ENCODE assay signal across 28 cellular contexts in genomic region chr2:200796561-200796960, GRCh38. TPM values are rescaled to one million over a fixed set of nuclear protein-coding genes. Genes with fewer than 3 reads are reported as not detected.
A peak's percentile ranks its signal among the peaks of the same experiment; 100 is the strongest.
DNase-seq lines count a peak whose midpoint lies in the region; ATAC-seq, FAIRE-seq and TF ChIP-seq lines count a peak whose summit lies in the region.
"Had no signal": no experiment of that assay in that cellular context is flagged by ENCODE, and none has a peak within 500 bp of the region (broad histone marks: within the 10 kb centered on the region; RNA-seq: fewer than 3 reads in every experiment).

No MANE protein-coding gene starts in this region.

- POLR2A ChIA-PET in Panc1 (lab: Charles Lee) = no interaction called here

- H3K4me1 ChIP-seq in left ventricle myocardium inferior (peaks cover 26% of the 10 kb centered on the region), Panc1 (ENCODE audit: control insufficient read depth, insufficient read depth, low read length) (no peaks in the 10 kb centered on the region), keratinocyte (ENCODE audit: control insufficient read depth, extremely low read depth, insufficient read depth, low read length) (no peaks in the 10 kb centered on the region), tibial nerve (peaks cover 0 to 30% (median 0%) of the 10 kb centered on the region in 4 donors)
- H3K4me1 ChIP-seq: Peyer's patch had no signal

- in situ Hi-C loops in Panc1 (cut with HindIII; ENCODE audit: low pct_unique_long_range_greater_than_20kb, low sequenced_read_pairs) = no loop called here

- no peak for DNase-seq in left ventricle myocardium inferior
- no peak for DNase-seq in cardiac septum (ENCODE audit: low spot score)
- DNase-seq in Panc1 (ENCODE audit: low read depth, low spot score) = no peak
- DNase-seq in keratinocyte (ENCODE audit: low read depth, low spot score) = no peak
- DNase-seq in tibial nerve (ENCODE audit: low spot score in 2 of 2) = no peak
- DNase-seq: activated CD4-positive, alpha-beta T cell treated with anti-CD3 and anti-CD28 coated beads for 36 hours; activated CD8-positive, alpha-beta T cell treated with anti-CD3 and anti-CD28 coated beads, Interleukin-2, amount 10 ng/mL, durations not matched to agents 7 days and 5 days; activated naive CD4-positive, alpha-beta T cell treated with anti-CD3 and anti-CD28 coated beads for 36 hours; amniotic stem cell; DMS153; HCEC 1CT; hypothalamus; immature natural killer cell; NCI-H1105; NCI-H187; NCI-H524 treated with DMSO at 0.1 percent for 48 hours; Peyer's patch; posterior cingulate gyrus; SIG-M5; stimulated activated CD4-positive, alpha-beta T cell treated with anti-CD3 and anti-CD28 coated beads, Interleukin-12 subunit alpha, Interleukin-12 subunit beta, amount 100 ng/mL, for 4 hours; stimulated activated CD4-positive, alpha-beta T cell treated with anti-CD3 and anti-CD28 coated beads, Interleukin-2, amount 100 ng/mL, for 48 hours; stimulated activated naive CD8-positive, alpha-beta T cell treated with anti-CD3 and anti-CD28 coated beads, Interleukin-15, amount 100 ng/mL, for 72 hours; thyroid gland had no signal

- ATAC-seq in Panc1 (peak; percentile 45; the same call in 1 of the 2 replicates), GM19351 (IDR thresholded peaks at IDR 0.05; ENCODE audit: unreplicated experiment) (no peak), HG03095 (IDR thresholded peaks at IDR 0.05; ENCODE audit: unreplicated experiment) (no peak), HG02885 (IDR thresholded peaks at IDR 0.05; ENCODE audit: poor library complexity, unreplicated experiment) (no peak)
- ATAC-seq: activated CD4-positive, alpha-beta T cell treated with anti-CD3 and anti-CD28 coated beads for 36 hours; activated CD8-positive, alpha-beta T cell treated with anti-CD3 and anti-CD28 coated beads, Interleukin-2, amount 10 ng/mL, durations not matched to agents 7 days and 5 days; stimulated activated naive CD8-positive, alpha-beta T cell treated with anti-CD3 and anti-CD28 coated beads, Interleukin-15, amount 100 ng/mL, for 72 hours had no signal

- dilution Hi-C loops in keratinocyte (cut with MboI; ENCODE audit: extremely low pct_ligation_motif_present, low sequenced_read_pairs) = no loop called here

- WGBS in tibial nerve, 2 donors = 67 to 73% methylated on average over 1 of the region's 1 CpG

- no peaks in the 10 kb centered on the region for H3K36me3 ChIP-seq in left ventricle myocardium inferior
- no peaks in the 10 kb centered on the region for H3K36me3 ChIP-seq in Panc1 (ENCODE audit: control insufficient read depth, insufficient read depth, low read length)
- no peaks in the 10 kb centered on the region for H3K36me3 ChIP-seq in keratinocyte (ENCODE audit: control insufficient read depth in 2 of 2, extremely low read depth in 1 of 2, insufficient read depth in 2 of 2, low read length in 2 of 2)
- H3K36me3 ChIP-seq in tibial nerve = no peaks in the 10 kb centered on the region
- H3K36me3 ChIP-seq: Peyer's patch, thyroid gland had no signal

- no peak overlapping the region for H3K9ac ChIP-seq in keratinocyte (ENCODE audit: control insufficient read depth, extremely low read depth, insufficient read depth, low read length)

- no peak for TF ChIP-seq POLR2A in tibial nerve (IDR thresholded peaks at IDR 0.05)

- H3K9me3 ChIP-seq in left ventricle myocardium inferior (replicated peaks) (no peaks in the 10 kb centered on the region), Panc1 (ENCODE audit: control insufficient read depth, insufficient read depth, low read depth, low read length) (no peaks in the 10 kb centered on the region), keratinocyte (ENCODE audit: control insufficient read depth, low read depth, low read length) (no peaks in the 10 kb centered on the region), tibial nerve (no peaks in the 10 kb centered on the region)
- H3K9me3 ChIP-seq: Peyer's patch, thyroid gland had no signal

- H3K4me2 ChIP-seq in keratinocyte (ENCODE audit: control insufficient read depth, extremely low read depth, insufficient read depth, low read depth, low read length) = no peak overlapping the region

- peak overlapping the region; percentile 12 for H2AFZ ChIP-seq in keratinocyte (ENCODE audit: control insufficient read depth, low read length)

- no peak for TF ChIP-seq EP300 in tibial nerve (IDR thresholded peaks at IDR 0.05)

- CTCF ChIA-PET in Panc1 (lab: Charles Lee) = no interaction called here

- H3K4me3 ChIP-seq in left ventricle myocardium inferior (no peak overlapping the region), Panc1 (ENCODE audit: low read depth in 2 of 2, low read length in 2 of 2) (no peak overlapping the region), keratinocyte (ENCODE audit: control insufficient read depth in 2 of 3, extremely low read depth in 1 of 3, insufficient read depth in 2 of 3, low read depth in 1 of 3, low read length in 3 of 3) (no peak overlapping the region), tibial nerve (no peak overlapping the region)
- H3K4me3 ChIP-seq: Peyer's patch, thyroid gland had no signal

- intact Hi-C loops in left ventricle myocardium inferior (cut with micrococcal nuclease) (no loop called here), cardiac septum (cut with DNase I) (no loop called here), Panc1 (cut with micrococcal nuclease; ENCODE audit: unreplicated experiment) (no loop called here)

- BruUV-seq in Panc1 (replicated peaks; lab: Mats Ljungman, UMichigan) = no TSS peak

- FAIRE-seq in keratinocyte (lab: Jason Lieb, UNC) = no peak
- FAIRE-seq: GM12891 had no signal

- H3K79me2 ChIP-seq in keratinocyte (ENCODE audit: control insufficient read depth, insufficient read depth, low read length) = no peaks in the 10 kb centered on the region

- no peaks in the 10 kb centered on the region for H3K9me1 ChIP-seq in keratinocyte (ENCODE audit: control insufficient read depth, extremely low read depth, insufficient read depth, low read length)

- H3K27ac ChIP-seq in left ventricle myocardium inferior (replicated peaks) (peak overlapping the region; percentile 72), Panc1 (ENCODE audit: low read length) (no peak overlapping the region), keratinocyte (ENCODE audit: control insufficient read depth, insufficient read depth, low read length) (no peak overlapping the region), tibial nerve (peak overlapping the region; percentile 23 to 80 (median 60))
- H3K27ac ChIP-seq: Peyer's patch, thyroid gland, VCaP had no signal

- TF ChIP-seq CTCF in left ventricle myocardium inferior (IDR thresholded peaks at IDR 0.05; ENCODE audit: borderline replicate concordance) (no peak), Panc1 (IDR thresholded peaks at IDR 0.05) (no peak), keratinocyte (optimal IDR thresholded peaks at IDR 0.05 in 1 of 3, IDR thresholded peaks at IDR 0.05 in 1 of 3, conservative IDR thresholded peaks at IDR 0.05 in 1 of 3; ENCODE audit: extremely low read depth in 1 of 3, insufficient read depth in 2 of 3, low read length in 3 of 3) (no peak), tibial nerve (IDR thresholded peaks at IDR 0.05) (no peak)

- H4K20me1 ChIP-seq in keratinocyte (ENCODE audit: control insufficient read depth, extremely low read depth, insufficient read depth, low read length) = no peaks in the 10 kb centered on the region

- H3K27me3 ChIP-seq in left ventricle myocardium inferior (ENCODE audit: low read depth) (no peaks in the 10 kb centered on the region), Panc1 (ENCODE audit: control insufficient read depth, insufficient read depth, low read length) (no peaks in the 10 kb centered on the region), keratinocyte (ENCODE audit: control insufficient read depth, extremely low read depth, insufficient read depth, low read length) (no peaks in the 10 kb centered on the region), tibial nerve (no peaks in the 10 kb centered on the region)
- H3K27me3 ChIP-seq: Peyer's patch, thyroid gland had no signal

RNA-seq across cellular contexts. Expression of gene BZW1, which starts 15.1 kb away (rescaled TPM):
- total RNA-seq in left ventricle myocardium inferior (63.2 TPM), cardiac septum (99.3 TPM), Panc1 (2021; ENCODE audit: unreplicated experiment) (247 TPM), tibial nerve (100 to 1,000 TPM; 179 to 285 (median 244) TPM)
- polyA plus RNA-seq in Panc1 (2012; ENCODE audit: insufficient read length) = 142 TPM
- polyA plus RNA-seq in keratinocyte = 297 to 402 TPM (median 326 TPM) in 3 replicates
- polyA plus RNA-seq in keratinocyte (2011; ENCODE audit: low read depth) = 552 TPM
- 254 and 501 TPM in 2 replicates for polyA plus RNA-seq in keratinocyte (2011; cell fraction: cytosol; rRNA removed)
- 251 and 289 TPM in 2 replicates for polyA plus RNA-seq in keratinocyte (2011; cell fraction: nucleus; rRNA removed)
- polyA plus RNA-seq in keratinocyte (2012; ENCODE audit: low replicate concordance) = 318 and 409 TPM in 2 replicates
- polyA minus RNA-seq in keratinocyte = 283 to 517 TPM (median 357 TPM) in 3 replicates
- polyA minus RNA-seq in keratinocyte (2011; cell fraction: cytosol; rRNA and poly(A)+ RNA removed) = 315 TPM
- polyA minus RNA-seq in keratinocyte (2011; cell fraction: nucleus; rRNA and poly(A)+ RNA removed) = 128 and 247 TPM in 2 replicates

Comparison
In these comparisons a context has a peak if more than half of its experiments do, and no peak if none do; other contexts are left out.
1. H3K27ac ChIP-seq: peak in left ventricle myocardium inferior (single experiment) and tibial nerve (4 of 4); none in Panc1 (single experiment) and keratinocyte (single experiment).